1 cellular context compared by ENCODE assay signal in genomic region chr5:173187054-173187743, GRCh38.
TF ChIP-seq lines count a peak whose summit lies in the region.

No MANE protein-coding gene starts in this region.

TF ChIP-seq in WTC11, 78 proteins besides CTCF, POLR2A, EP300 and RAD21 (continued from another document):
- TF ChIP-seq, protein P1, sequence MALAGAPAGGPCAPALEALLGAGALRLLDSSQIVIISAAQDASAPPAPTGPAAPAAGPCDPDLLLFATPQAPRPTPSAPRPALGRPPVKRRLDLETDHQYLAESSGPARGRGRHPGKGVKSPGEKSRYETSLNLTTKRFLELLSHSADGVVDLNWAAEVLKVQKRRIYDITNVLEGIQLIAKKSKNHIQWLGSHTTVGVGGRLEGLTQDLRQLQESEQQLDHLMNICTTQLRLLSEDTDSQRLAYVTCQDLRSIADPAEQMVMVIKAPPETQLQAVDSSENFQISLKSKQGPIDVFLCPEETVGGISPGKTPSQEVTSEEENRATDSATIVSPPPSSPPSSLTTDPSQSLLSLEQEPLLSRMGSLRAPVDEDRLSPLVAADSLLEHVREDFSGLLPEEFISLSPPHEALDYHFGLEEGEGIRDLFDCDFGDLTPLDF (CRISPR knock-in tag; IDR thresholded peaks at IDR 0.05): no peak
- TF ChIP-seq AR (CRISPR knock-in tag; IDR thresholded peaks at IDR 0.05): no peak
